In the genomic region with DNA sequence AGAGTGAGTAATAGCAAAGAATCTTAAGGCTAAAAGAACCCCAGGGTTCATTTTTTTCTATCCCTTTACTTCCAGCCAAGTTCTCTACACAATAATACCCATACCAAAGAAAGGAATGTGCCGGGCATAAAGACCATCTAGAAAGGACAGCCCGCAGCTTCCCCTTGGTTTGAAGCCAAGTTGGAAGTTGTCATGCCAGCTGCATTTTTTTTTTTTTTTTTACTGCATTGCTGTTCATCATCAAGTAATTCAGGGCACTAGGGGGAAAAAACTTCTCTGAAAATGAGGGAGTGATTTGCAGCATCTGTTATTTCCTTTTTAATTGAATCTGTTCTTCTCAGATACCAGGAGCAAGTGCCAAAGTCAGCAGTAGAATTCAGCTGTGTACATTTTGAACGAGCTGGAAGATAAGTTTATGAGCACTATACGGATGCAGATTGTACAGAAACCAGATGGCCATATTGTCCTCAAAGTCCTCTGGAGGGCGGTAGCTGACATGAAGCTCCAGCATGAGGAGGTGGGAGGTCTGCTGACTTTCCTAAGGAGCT, we compare ENCODE assay signal across 12 cellular contexts. TPM values are rescaled to one million over a fixed set of nuclear protein-coding genes. Genes with fewer than 3 reads are reported as not detected.
DNase-seq lines count a peak whose midpoint lies in the region; ATAC-seq and TF ChIP-seq lines count a peak whose summit lies in the region.
"Had no signal": no experiment of that assay in that cellular context is flagged by ENCODE, and none has a peak within 500 bp of the region (broad histone marks: within the 10 kb centered on the region; RNA-seq: fewer than 3 reads in every experiment).

No MANE protein-coding gene starts in this region.

- H3K9me3 Mint-ChIP-seq in CD14-positive monocyte, result peaks cover 0 to 13% (median 5%) of the 10 kb centered on the region in 7 donors
- no peaks in the 10 kb centered on the region for H3K9me3 Mint-ChIP-seq in WTC11
- H3K9me3 Mint-ChIP-seq: stimulated activated effector memory CD8-positive, alpha-beta T cell treated with anti-CD3 and anti-CD28 coated beads, Interleukin-12 subunit alpha, Interleukin-12 subunit beta, amount 100 ng/mL, for 72 hours had no signal

- DNase-seq in CD14-positive monocyte (ENCODE audit: low spot score) (no peak), M059J (ENCODE audit: low read depth) (peak; percentile 82), WTC11 (ENCODE audit: low spot score) (no peak), kidney tubule cell (ENCODE audit: low spot score) (peak; percentile 73), NCI-H128 (lab: John Stamatoyannopoulos, UW; ENCODE audit: unreplicated experiment) (no peak), upper lobe of left lung (no peak), suprapubic skin (ENCODE audit: low spot score in 2 of 2) (no peak)
- DNase-seq: NCI-H1417 had no signal

- 27 to 35% methylated on average over 4 to 5 of the region's 5 CpGs for WGBS in upper lobe of left lung, 2 donors
- 45% methylated on average over 5 of the region's 5 CpGs for WGBS in suprapubic skin

- H3K27ac ChIP-seq in upper lobe of left lung (no peak overlapping the region), suprapubic skin (no peak overlapping the region)

- peaks cover 7 to 10% (median 8%) of the 10 kb centered on the region in 4 donors for H3K4me1 ChIP-seq in upper lobe of left lung
- no peaks in the 10 kb centered on the region for H3K4me1 ChIP-seq in suprapubic skin

- no peak for TF ChIP-seq EP300 in upper lobe of left lung (IDR thresholded peaks at IDR 0.05)
- no peak for TF ChIP-seq EP300 in suprapubic skin (IDR thresholded peaks at IDR 0.05)

- intact Hi-C loops in CD14-positive monocyte (cut with micrococcal nuclease), result loop anchor here in 1 of 2 donors (5.0 kb wide), 1 partner anchor 35 kb away; no protein-coding TSS in a partner anchor

- CTCF ChIA-PET in WTC11 (lab: Charles Lee), result interaction anchor here (0.6 to 1.8 kb wide), 9 partner anchors 15 to 309 kb away, joined by 3 to 17 read pairs (median 4); no protein-coding TSS in a partner anchor

- peaks cover 78% of the 10 kb centered on the region for H3K4me1 Mint-ChIP-seq in CD14-positive monocyte
- peaks cover 6% of the 10 kb centered on the region for H3K4me1 Mint-ChIP-seq in WTC11

- H3K4me3 ChIP-seq in upper lobe of left lung, result no peak overlapping the region
- H3K4me3 ChIP-seq in suprapubic skin, result no peak overlapping the region

- H3K4me3 Mint-ChIP-seq in CD14-positive monocyte (peak overlapping the region in 1 of 2 donors; percentile 35), WTC11 (no peak overlapping the region)
- H3K4me3 Mint-ChIP-seq: activated naive CD8-positive, alpha-beta T cell; stimulated activated effector memory CD8-positive, alpha-beta T cell treated with anti-CD3 and anti-CD28 coated beads, Interleukin-12 subunit alpha, Interleukin-12 subunit beta, amount 100 ng/mL, for 72 hours had no signal

- H3K36me3 ChIP-seq in upper lobe of left lung (no peaks in the 10 kb centered on the region), suprapubic skin (no peaks in the 10 kb centered on the region)

- H3K27me3 Mint-ChIP-seq in CD14-positive monocyte (ENCODE audit: low read depth in 3 of 3) (peaks cover 0 to 2% (median 0%) of the 10 kb centered on the region in 3 donors), WTC11 (ENCODE audit: low read depth) (no peaks in the 10 kb centered on the region)
- H3K27me3 Mint-ChIP-seq: activated naive CD8-positive, alpha-beta T cell had no signal

- peak overlapping the region; percentile 8 to 93 (median 63) for H3K27ac Mint-ChIP-seq in CD14-positive monocyte
- H3K27ac Mint-ChIP-seq in WTC11, result no peak overlapping the region
- H3K27ac Mint-ChIP-seq: activated naive CD8-positive, alpha-beta T cell; stimulated activated effector memory CD8-positive, alpha-beta T cell treated with anti-CD3 and anti-CD28 coated beads, Interleukin-12 subunit alpha, Interleukin-12 subunit beta, amount 100 ng/mL, for 72 hours had no signal

- H3K27me3 ChIP-seq in upper lobe of left lung (no peaks in the 10 kb centered on the region), suprapubic skin (no peaks in the 10 kb centered on the region)

- no peak for TF ChIP-seq POLR2A in upper lobe of left lung (IDR thresholded peaks at IDR 0.05)
- TF ChIP-seq POLR2A in suprapubic skin (IDR thresholded peaks at IDR 0.05), result no peak

- POLR2A ChIA-PET in WTC11 (lab: Charles Lee), result interaction anchor here (0.6 kb wide), 1 partner anchor 12 kb away, joined by 4 read pairs; no protein-coding TSS in a partner anchor

- peak; percentile 20 for TF ChIP-seq CTCF in CD14-positive monocyte (IDR thresholded peaks at IDR 0.05)
- no peak for TF ChIP-seq CTCF in WTC11 (IDR thresholded peaks at IDR 0.05)
- TF ChIP-seq CTCF in upper lobe of left lung (IDR thresholded peaks at IDR 0.05), result no peak
- no peak for TF ChIP-seq CTCF in suprapubic skin (IDR thresholded peaks at IDR 0.05)

- peaks cover 6 to 9% of the 10 kb centered on the region in 2 donors for H3K36me3 Mint-ChIP-seq in CD14-positive monocyte
- H3K36me3 Mint-ChIP-seq in WTC11, result no peaks in the 10 kb centered on the region

- ATAC-seq in WTC11 (0 out of 2 replicates have a peak, but pooled peaks have one; percentile 30), GM21423 (IDR thresholded peaks at IDR 0.05; ENCODE audit: unreplicated experiment) (no peak), upper lobe of left lung (ENCODE audit: low FRiP score in 2 of 2) (no peak)
- ATAC-seq: Right ventricle myocardium inferior; stimulated activated effector memory CD8-positive, alpha-beta T cell treated with anti-CD3 and anti-CD28 coated beads, Interleukin-12 subunit alpha, Interleukin-12 subunit beta, amount 100 ng/mL, for 72 hours had no signal

- H3K9me3 ChIP-seq in upper lobe of left lung, result no peaks in the 10 kb centered on the region
- no peaks in the 10 kb centered on the region for H3K9me3 ChIP-seq in suprapubic skin

TF ChIP-seq in WTC11, 78 proteins besides CTCF, POLR2A, EP300 and RAD21:
- 0 out of 2 replicates have a peak, but pooled peaks have one; percentile 28 for TF ChIP-seq ZNF317 (CRISPR knock-in tag; IDR thresholded peaks at IDR 0.05; ENCODE audit: borderline replicate concordance, low read depth)
- TF ChIP-seq, protein P1, sequence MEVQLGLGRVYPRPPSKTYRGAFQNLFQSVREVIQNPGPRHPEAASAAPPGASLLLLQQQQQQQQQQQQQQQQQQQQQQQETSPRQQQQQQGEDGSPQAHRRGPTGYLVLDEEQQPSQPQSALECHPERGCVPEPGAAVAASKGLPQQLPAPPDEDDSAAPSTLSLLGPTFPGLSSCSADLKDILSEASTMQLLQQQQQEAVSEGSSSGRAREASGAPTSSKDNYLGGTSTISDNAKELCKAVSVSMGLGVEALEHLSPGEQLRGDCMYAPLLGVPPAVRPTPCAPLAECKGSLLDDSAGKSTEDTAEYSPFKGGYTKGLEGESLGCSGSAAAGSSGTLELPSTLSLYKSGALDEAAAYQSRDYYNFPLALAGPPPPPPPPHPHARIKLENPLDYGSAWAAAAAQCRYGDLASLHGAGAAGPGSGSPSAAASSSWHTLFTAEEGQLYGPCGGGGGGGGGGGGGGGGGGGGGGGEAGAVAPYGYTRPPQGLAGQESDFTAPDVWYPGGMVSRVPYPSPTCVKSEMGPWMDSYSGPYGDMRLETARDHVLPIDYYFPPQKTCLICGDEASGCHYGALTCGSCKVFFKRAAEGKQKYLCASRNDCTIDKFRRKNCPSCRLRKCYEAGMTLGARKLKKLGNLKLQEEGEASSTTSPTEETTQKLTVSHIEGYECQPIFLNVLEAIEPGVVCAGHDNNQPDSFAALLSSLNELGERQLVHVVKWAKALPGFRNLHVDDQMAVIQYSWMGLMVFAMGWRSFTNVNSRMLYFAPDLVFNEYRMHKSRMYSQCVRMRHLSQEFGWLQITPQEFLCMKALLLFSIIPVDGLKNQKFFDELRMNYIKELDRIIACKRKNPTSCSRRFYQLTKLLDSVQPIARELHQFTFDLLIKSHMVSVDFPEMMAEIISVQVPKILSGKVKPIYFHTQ (CRISPR knock-in tag; IDR thresholded peaks at IDR 0.05), result no peak

RNA-seq across cellular contexts. Expression of a gene that starts 56.4 kb away (rescaled TPM):
- polyA plus RNA-seq in CD14-positive monocyte, result 1 to 10 TPM; 3.3 to 7.1 TPM
- 14.9 and 19.3 TPM in 2 replicates for total RNA-seq in M059J (2014; rRNA removed; shearing (Covaris generic))
- total RNA-seq in WTC11 (2021), result 18.9 to 22.6 TPM (median 21.1 TPM) in 3 replicates
- 10 to 100 TPM; 24.0 to 54.2 (median 40.4) TPM for total RNA-seq in upper lobe of left lung
- total RNA-seq in suprapubic skin, result 10 to 100 TPM in 3 of 4 donors, 1 to 10 TPM in 1; 4.2 to 41.2 (median 24.4) TPM

Comparison
In these comparisons a context has a peak if more than half of its experiments do, and no peak if none do; other contexts are left out.
1. DNase-seq: peak in M059J (single experiment) and kidney tubule cell (single experiment); none in CD14-positive monocyte (single experiment), WTC11 (single experiment), NCI-H128 (single experiment), upper lobe of left lung (0 of 2) and suprapubic skin (0 of 2).